Comparison of ENCODE assay signal across 11 cellular contexts in the genomic region with DNA sequence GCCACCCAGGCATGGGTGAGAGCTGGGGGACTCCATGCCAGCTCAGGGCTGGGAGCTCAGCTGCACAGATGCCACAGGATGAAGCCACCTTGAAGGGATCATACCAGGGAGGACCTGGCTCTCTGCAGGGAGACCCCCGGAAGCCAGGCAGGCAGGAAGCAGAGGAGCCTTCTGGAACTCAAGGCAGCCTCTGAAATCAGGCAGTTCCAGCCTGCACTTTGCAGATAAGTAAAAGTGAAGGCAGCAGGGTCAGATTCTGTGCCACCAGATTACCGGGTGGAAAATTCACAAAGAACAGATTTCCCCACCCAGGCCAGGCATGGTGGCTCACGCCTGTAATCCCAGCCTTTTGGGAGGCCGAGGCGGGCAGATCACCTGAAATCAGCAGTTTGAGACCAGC. TPM values are rescaled to one million over a fixed set of nuclear protein-coding genes. Genes with fewer than 3 reads are reported as not detected.
A peak's percentile ranks its signal among the peaks of the same experiment; 100 is the strongest.
DNase-seq lines count a peak whose midpoint lies in the region; ATAC-seq and TF ChIP-seq lines count a peak whose summit lies in the region.
"Had no signal": no experiment of that assay in that cellular context is flagged by ENCODE, and none has a peak within 500 bp of the region (broad histone marks: within the 10 kb centered on the region; RNA-seq: fewer than 3 reads in every experiment).

No MANE protein-coding gene starts in this region.

- H3K9me3 Mint-ChIP-seq in CD4-positive, alpha-beta memory T cell, result peaks cover 0 to 9% (median 0%) of the 10 kb centered on the region in 8 donors
- H3K9me3 Mint-ChIP-seq in activated naive CD8-positive, alpha-beta T cell treated with anti-CD3 and anti-CD28 coated beads, Interleukin-2, amount 10 ng/mL, durations not matched to agents 7 days and 5 days, result no peaks in the 10 kb centered on the region
- H3K9me3 Mint-ChIP-seq in neural crest cell, result no peaks in the 10 kb centered on the region

- H3K9me3 ChIP-seq in CD4-positive, alpha-beta memory T cell (ENCODE audit: control insufficient read depth in 1 of 2, low read length in 2 of 2), result no peaks in the 10 kb centered on the region
- no peaks in the 10 kb centered on the region for H3K9me3 ChIP-seq in HUES64 (ENCODE audit: insufficient read depth, low read depth, low read length)

- H3K9ac ChIP-seq in HUES64 (ENCODE audit: low read depth, low read length), result no peak overlapping the region

- peak overlapping the region; percentile 65 to 92 (median 86) for H3K4me3 Mint-ChIP-seq in CD4-positive, alpha-beta memory T cell
- peak overlapping the region; percentile 90 for H3K4me3 Mint-ChIP-seq in activated naive CD8-positive, alpha-beta T cell treated with anti-CD3 and anti-CD28 coated beads, Interleukin-2, amount 10 ng/mL, durations not matched to agents 7 days and 5 days
- H3K4me3 Mint-ChIP-seq in neural crest cell, result peak overlapping the region; percentile 94

- TF ChIP-seq CTCF in neural crest cell (conservative IDR thresholded peaks at IDR 0.05), result no peak

- peaks cover 19 to 60% (median 39%) of the 10 kb centered on the region in 4 donors for H3K4me1 Mint-ChIP-seq in CD4-positive, alpha-beta memory T cell
- H3K4me1 Mint-ChIP-seq in activated naive CD8-positive, alpha-beta T cell treated with anti-CD3 and anti-CD28 coated beads, Interleukin-2, amount 10 ng/mL, durations not matched to agents 7 days and 5 days, result peaks cover 17% of the 10 kb centered on the region
- H3K4me1 Mint-ChIP-seq in neural crest cell, result peaks cover 31% of the 10 kb centered on the region

- H3K27ac Mint-ChIP-seq in CD4-positive, alpha-beta memory T cell, result peak overlapping the region in 4 of 7 donors; percentile 42 to 100 (median 76)
- peak overlapping the region; percentile 63 for H3K27ac Mint-ChIP-seq in activated naive CD8-positive, alpha-beta T cell treated with anti-CD3 and anti-CD28 coated beads, Interleukin-2, amount 10 ng/mL, durations not matched to agents 7 days and 5 days
- H3K27ac Mint-ChIP-seq in neural crest cell (ENCODE audit: unreplicated experiment), result no peak overlapping the region

- in situ Hi-C loops in KBM-7 (cut with MboI; ENCODE audit: low pct_unique_long_range_greater_than_20kb, low sequenced_read_pairs), result no loop called here

- H3K27me3 ChIP-seq in CD4-positive, alpha-beta memory T cell (ENCODE audit: insufficient read depth, low read length), result no peaks in the 10 kb centered on the region
- H3K27me3 ChIP-seq in HUES64 (ENCODE audit: insufficient read depth, low read length), result no peaks in the 10 kb centered on the region

- intact Hi-C loops in CD4-positive, alpha-beta memory T cell (cut with micrococcal nuclease), result no loop called here

- H3K27me3 Mint-ChIP-seq in CD4-positive, alpha-beta memory T cell, result peaks cover 0 to 6% of the 10 kb centered on the region in 2 donors
- no peaks in the 10 kb centered on the region for H3K27me3 Mint-ChIP-seq in activated naive CD8-positive, alpha-beta T cell treated with anti-CD3 and anti-CD28 coated beads, Interleukin-2, amount 10 ng/mL, durations not matched to agents 7 days and 5 days
- H3K27me3 Mint-ChIP-seq in neural crest cell (ENCODE audit: low read depth), result peaks cover 6% of the 10 kb centered on the region

- H3K27ac ChIP-seq in CD4-positive, alpha-beta memory T cell (ENCODE audit: low read depth, low read length), result peak overlapping the region; percentile 33
- 0 out of 2 replicates have a peak overlapping the region, but pooled peaks have one; percentile 8 for H3K27ac ChIP-seq in HUES64 (ENCODE audit: low read depth, low read length)

- no peak for DNase-seq in CD4-positive, alpha-beta memory T cell
- DNase-seq in activated naive CD8-positive, alpha-beta T cell treated with anti-CD3 and anti-CD28 coated beads, Interleukin-2, amount 10 ng/mL, durations not matched to agents 7 days and 5 days, result no peak
- DNase-seq in neural crest cell (ENCODE audit: low read depth, low spot score), result no peak
- no peak for DNase-seq in KBM-7
- DNase-seq in pons (ENCODE audit: low spot score), result no peak
- DNase-seq: activated CD8-positive, alpha-beta memory T cell treated with anti-CD3 and anti-CD28 coated beads, Interleukin-2, amount 50 U/mL, for 48 hours; NCI-H1436 treated with DMSO at 0.1 percent for 48 hours; nucleus accumbens had no signal

- peaks cover 60% of the 10 kb centered on the region for H3K4me1 ChIP-seq in CD4-positive, alpha-beta memory T cell (ENCODE audit: insufficient read depth, low read length)
- H3K4me1 ChIP-seq in HUES64 (ENCODE audit: insufficient read depth, low read length), result peaks cover 14% of the 10 kb centered on the region; the same call in 1 of the 2 replicates

- no peak overlapping the region for H3K4me3 ChIP-seq in CD4-positive, alpha-beta memory T cell (ENCODE audit: low read length in 2 of 2)
- no peak overlapping the region for H3K4me3 ChIP-seq in HUES64 (ENCODE audit: low read length)

- H3K36me3 Mint-ChIP-seq in CD4-positive, alpha-beta memory T cell, result peaks cover 0 to 18% of the 10 kb centered on the region in 2 donors
- peaks cover 2% of the 10 kb centered on the region for H3K36me3 Mint-ChIP-seq in activated naive CD8-positive, alpha-beta T cell treated with anti-CD3 and anti-CD28 coated beads, Interleukin-2, amount 10 ng/mL, durations not matched to agents 7 days and 5 days
- no peaks in the 10 kb centered on the region for H3K36me3 Mint-ChIP-seq in neural crest cell (ENCODE audit: low read depth)

- WGBS in HUES64, result 95% methylated on average over 5 of the region's 5 CpGs

- H3K36me3 ChIP-seq in CD4-positive, alpha-beta memory T cell (ENCODE audit: insufficient read depth, low read length), result peaks cover 10% of the 10 kb centered on the region
- peaks cover 18% of the 10 kb centered on the region for H3K36me3 ChIP-seq in HUES64 (ENCODE audit: insufficient read depth, low read length)

- CTCF ChIA-PET in CD4-positive, alpha-beta memory T cell (lab: Charles Lee; ENCODE audit: partially characterized antibody), result no interaction called here

- POLR2A ChIA-PET in CD4-positive, alpha-beta memory T cell (lab: Charles Lee; ENCODE audit: partially characterized antibody), result interaction anchor here (0.7 to 21.2 kb wide), 8 partner anchors 8 to 250 kb away, joined by 3 to 1029 read pairs (median 6); partner anchors contain the start of genes ABCA7, ARHGAP45, CIRBP and CNN2
- POLR2A ChIA-PET in activated naive CD8-positive, alpha-beta T cell treated with anti-CD3 and anti-CD28 coated beads, Interleukin-2, amount 10 ng/mL, durations not matched to agents 7 days and 5 days (lab: Charles Lee), result interaction anchor here (0.7 kb wide), 2 partner anchors 21 to 251 kb away, joined by 3 read pairs; no protein-coding TSS in a partner anchor

- no peak for ATAC-seq in activated naive CD8-positive, alpha-beta T cell treated with anti-CD3 and anti-CD28 coated beads, Interleukin-2, amount 10 ng/mL, durations not matched to agents 7 days and 5 days (ENCODE audit: low read depth)
- ATAC-seq in GM21576 (IDR thresholded peaks at IDR 0.05; ENCODE audit: unreplicated experiment), result no peak

RNA-seq across cellular contexts. Expression of gene TMEM259, which starts 2.5 kb away (rescaled TPM):
- 100 to 1,000 TPM; 315 to 329 TPM for total RNA-seq in CD4-positive, alpha-beta memory T cell
- 10 to 100 TPM; 40.5 to 75.9 TPM for polyA plus RNA-seq in CD4-positive, alpha-beta memory T cell
- 77.5 TPM for polyA plus RNA-seq in HUES64 (2013, experiment 1 of 2)
- 85.2 TPM for polyA plus RNA-seq in HUES64 (2013, experiment 2 of 2)
- total RNA-seq in activated naive CD8-positive, alpha-beta T cell treated with anti-CD3 and anti-CD28 coated beads, Interleukin-2, amount 10 ng/mL, durations not matched to agents 7 days and 5 days, result 100 to 1,000 TPM; 231 to 235 TPM
- total RNA-seq in neural crest cell, result 164 and 170 TPM in 2 replicates

RNA-seq across cellular contexts. Expression of gene RNU6-2, which starts 2.9 kb away (rescaled TPM):
- total RNA-seq in CD4-positive, alpha-beta memory T cell, result not detected
- not detected for polyA plus RNA-seq in CD4-positive, alpha-beta memory T cell
- polyA plus RNA-seq in HUES64 (2013, experiment 1 of 2), result under 0.01 TPM
- under 0.01 TPM for polyA plus RNA-seq in HUES64 (2013, experiment 2 of 2)
- total RNA-seq in activated naive CD8-positive, alpha-beta T cell treated with anti-CD3 and anti-CD28 coated beads, Interleukin-2, amount 10 ng/mL, durations not matched to agents 7 days and 5 days, result not detected
- total RNA-seq in neural crest cell, result not detected in 2 replicates
- total RNA-seq: dermis microvascular lymphatic vessel endothelial cell had no signal

RNA-seq across cellular contexts. Expression of gene CNN2, which starts 8.0 kb away (rescaled TPM):
- 100 to 1,000 TPM; 263 to 266 TPM for total RNA-seq in CD4-positive, alpha-beta memory T cell
- 100 to 1,000 TPM; 444 to 632 TPM for polyA plus RNA-seq in CD4-positive, alpha-beta memory T cell
- 281 TPM for polyA plus RNA-seq in HUES64 (2013, experiment 1 of 2)
- 262 TPM for polyA plus RNA-seq in HUES64 (2013, experiment 2 of 2)
- 100 to 1,000 TPM; 340 to 353 TPM for total RNA-seq in activated naive CD8-positive, alpha-beta T cell treated with anti-CD3 and anti-CD28 coated beads, Interleukin-2, amount 10 ng/mL, durations not matched to agents 7 days and 5 days
- total RNA-seq in neural crest cell, result 140 and 141 TPM in 2 replicates

RNA-seq across cellular contexts. Expression of gene GRIN3B, which starts 18.2 kb away (rescaled TPM):
- total RNA-seq in CD4-positive, alpha-beta memory T cell, result not detected
- polyA plus RNA-seq in CD4-positive, alpha-beta memory T cell, result not detected
- not detected for polyA plus RNA-seq in HUES64 (2013, experiment 1 of 2)
- polyA plus RNA-seq in HUES64 (2013, experiment 2 of 2), result 0.19 TPM
- total RNA-seq in activated naive CD8-positive, alpha-beta T cell treated with anti-CD3 and anti-CD28 coated beads, Interleukin-2, amount 10 ng/mL, durations not matched to agents 7 days and 5 days, result not detected
- 0.12 TPM in 1 of 2 replicates, not detected in the other for total RNA-seq in neural crest cell

RNA-seq across cellular contexts. Expression of gene ABCA7, which starts 21.5 kb away (rescaled TPM):
- 100 to 1,000 TPM; 313 to 319 TPM for total RNA-seq in CD4-positive, alpha-beta memory T cell
- 10 to 100 TPM; 10.7 to 11.2 TPM for polyA plus RNA-seq in CD4-positive, alpha-beta memory T cell
- polyA plus RNA-seq in HUES64 (2013, experiment 1 of 2), result 5.0 TPM
- polyA plus RNA-seq in HUES64 (2013, experiment 2 of 2), result 7.0 TPM
- 100 to 1,000 TPM; 145 to 146 TPM for total RNA-seq in activated naive CD8-positive, alpha-beta T cell treated with anti-CD3 and anti-CD28 coated beads, Interleukin-2, amount 10 ng/mL, durations not matched to agents 7 days and 5 days
- total RNA-seq in neural crest cell, result 12.8 and 16.3 TPM in 2 replicates
